ENCODE assay signal across 8 cellular contexts in genomic region chr11:5204787-5205186, GRCh38. TPM values are rescaled to one million over a fixed set of nuclear protein-coding genes. Genes with fewer than 3 reads are reported as not detected.
DNase-seq lines count a peak whose midpoint lies in the region; ATAC-seq, FAIRE-seq and TF ChIP-seq lines count a peak whose summit lies in the region.

No MANE protein-coding gene starts in this region.

- H3K27ac ChIP-seq in endodermal cell (ENCODE audit: low read depth, low read length), result no peak overlapping the region

- ATAC-seq in GM21825 (IDR thresholded peaks at IDR 0.05; ENCODE audit: unreplicated experiment) (peak; percentile 76), GM19328 (IDR thresholded peaks at IDR 0.05; ENCODE audit: unreplicated experiment) (no peak)

- H3K27me3 Mint-ChIP-seq in endodermal cell (ENCODE audit: insufficient read depth), result no peaks in the 10 kb centered on the region

- H3K4me1 Mint-ChIP-seq in endodermal cell, result peaks cover 10% of the 10 kb centered on the region

- no peak overlapping the region for H3K4me3 ChIP-seq in endodermal cell (ENCODE audit: low read length)

- DNase-seq in GM04504 (ENCODE audit: low read depth) (peak; percentile 46), NCI-H146 treated with DMSO at 0.1 percent for 48 hours (lab: John Stamatoyannopoulos, UW; ENCODE audit: unreplicated experiment) (peak; percentile 7), endodermal cell (no peak), pons (ENCODE audit: low spot score) (peak; percentile 47), cerebellum (ENCODE audit: low spot score) (no peak), frontal cortex (ENCODE audit: low spot score in 2 of 2) (no peak)

- H3K36me3 ChIP-seq in endodermal cell (ENCODE audit: control insufficient read depth, insufficient read depth, low read length), result no peaks in the 10 kb centered on the region

- 40% methylated on average over 1 of the region's 1 CpG; no CpG with 5 or more reads in 1 of the 2 experiments for WGBS in endodermal cell (ENCODE audit: insufficient coverage in 1 of 2, insufficient read length in 1 of 2), 2 experiments

- no peak overlapping the region for H3K4me3 Mint-ChIP-seq in endodermal cell

- no peaks in the 10 kb centered on the region for H3K9me3 ChIP-seq in endodermal cell (ENCODE audit: control insufficient read depth, low read length)

- no peaks in the 10 kb centered on the region for H3K9me3 Mint-ChIP-seq in endodermal cell

- H3K36me3 Mint-ChIP-seq in endodermal cell (ENCODE audit: low read depth), result no peaks in the 10 kb centered on the region

- TF ChIP-seq CTCF in endodermal cell (conservative IDR thresholded peaks at IDR 0.05), result peak; percentile 82

- no peak for FAIRE-seq in frontal cortex (lab: Jason Lieb, UNC)

- no peak overlapping the region for H3K27ac Mint-ChIP-seq in endodermal cell

- H3K9ac ChIP-seq in endodermal cell (ENCODE audit: extremely low read depth, low read length, poor library complexity, severe bottlenecking), result no peak overlapping the region

- peaks cover 5% of the 10 kb centered on the region for H3K4me1 ChIP-seq in endodermal cell (ENCODE audit: control insufficient read depth, insufficient read depth, low read length)

- no peaks in the 10 kb centered on the region for H3K27me3 ChIP-seq in endodermal cell (ENCODE audit: control insufficient read depth, insufficient read depth, low read length, poor library complexity, severe bottlenecking)

RNA-seq across cellular contexts. Expression of gene OR51V1, which starts 4.3 kb away (rescaled TPM):
- not detected for total RNA-seq in endodermal cell
- polyA plus RNA-seq in endodermal cell (2013, experiment 1 of 2), result not detected
- polyA plus RNA-seq in endodermal cell (2013, experiment 2 of 2), result not detected
- total RNA-seq in cerebellum, result not detected
- total RNA-seq in frontal cortex, result not detected

RNA-seq across cellular contexts. Expression of gene HBB, which starts 22.1 kb away (rescaled TPM):
- total RNA-seq in endodermal cell (not detected), cerebellum (418 TPM), frontal cortex (552 TPM)
- polyA plus RNA-seq in endodermal cell (2013, experiment 1 of 2), result not detected
- polyA plus RNA-seq in endodermal cell (2013, experiment 2 of 2), result not detected

RNA-seq across cellular contexts. Expression of gene HBD, which starts 29.5 kb away (rescaled TPM):
- total RNA-seq in endodermal cell (not detected), cerebellum (not detected), frontal cortex (not detected)
- not detected for polyA plus RNA-seq in endodermal cell (2013, experiment 1 of 2)
- polyA plus RNA-seq in endodermal cell (2013, experiment 2 of 2), result not detected

RNA-seq across cellular contexts. Expression of gene HBG1, which starts 44.9 kb away (rescaled TPM):
- total RNA-seq in endodermal cell (not detected), cerebellum (510 TPM), frontal cortex (2.0 TPM)
- not detected for polyA plus RNA-seq in endodermal cell (2013, experiment 1 of 2)
- not detected for polyA plus RNA-seq in endodermal cell (2013, experiment 2 of 2)

RNA-seq across cellular contexts. Expression of gene HBG2, which starts 49.8 kb away (rescaled TPM):
- total RNA-seq in endodermal cell (under 1 TPM; 0.59 to 0.62 TPM), cerebellum (1,342 TPM), frontal cortex (2,646 TPM)
- polyA plus RNA-seq in endodermal cell (2013, experiment 1 of 2), result not detected
- polyA plus RNA-seq in endodermal cell (2013, experiment 2 of 2), result not detected

Comparison
In these comparisons a context has a peak if more than half of its experiments do, and no peak if none do; other contexts are left out.
1. DNase-seq: peak in GM04504 (single experiment), NCI-H146 treated with DMSO at 0.1 percent for 48 hours (single experiment) and pons (single experiment); none in endodermal cell (single experiment), cerebellum (single experiment) and frontal cortex (0 of 2).